ENCODE assay signal across 27 cellular contexts in genomic region chr20:4775322-4776078, GRCh38. TPM values are rescaled to one million over a fixed set of nuclear protein-coding genes. Genes with fewer than 3 reads are reported as not detected.
DNase-seq lines count a peak whose midpoint lies in the region; ATAC-seq, FAIRE-seq and TF ChIP-seq lines count a peak whose summit lies in the region.
"Had no signal": no experiment of that assay in that cellular context is flagged by ENCODE, and none has a peak within 500 bp of the region (broad histone marks: within the 10 kb centered on the region; RNA-seq: fewer than 3 reads in every experiment).

No MANE protein-coding gene starts in this region.

- H3K4me2 ChIP-seq in OCI-LY3 (ENCODE audit: low read length): peak overlapping the region; percentile 96

- H3K79me2 ChIP-seq in OCI-LY3 (ENCODE audit: low read length): no peaks in the 10 kb centered on the region

- no peak for TF ChIP-seq CTCF in HL-60 (IDR thresholded peaks at IDR 0.05; ENCODE audit: insufficient read depth, low read length)
- TF ChIP-seq CTCF in OCI-LY3 (IDR thresholded peaks at IDR 0.05; ENCODE audit: low read depth, low read length): no peak
- TF ChIP-seq CTCF in left lung (IDR thresholded peaks at IDR 0.05): no peak

- H3K36me3 ChIP-seq in OCI-LY3 (replicated peaks; ENCODE audit: low read depth, low read length) (peaks cover 27% of the 10 kb centered on the region), left lung (peaks cover 0 to 4% of the 10 kb centered on the region in 2 donors)
- H3K36me3 ChIP-seq: BE2C, ovary, transverse colon had no signal

- H4K20me1 ChIP-seq in OCI-LY3 (ENCODE audit: insufficient read depth, low read length): peaks cover 10% of the 10 kb centered on the region; the same call in 1 of the 2 replicates

- H3K9ac ChIP-seq in OCI-LY3 (ENCODE audit: low read length): peak overlapping the region; percentile 78

- intact Hi-C loops in left lung (cut with DNase I): no loop called here

- peaks cover 27% of the 10 kb centered on the region for H3K9me3 ChIP-seq in OCI-LY3 (ENCODE audit: insufficient read depth, low read length)
- peaks cover 0 to 21% of the 10 kb centered on the region in 2 donors for H3K9me3 ChIP-seq in left lung
- H3K9me3 ChIP-seq: BE2C had no signal

- peak; percentile 43 for FAIRE-seq in A204.1 (lab: Jason Lieb, UNC)
- FAIRE-seq: GM18507, islet of Langerhans had no signal

- peak overlapping the region; percentile 66 for H3K27ac ChIP-seq in HL-60 (replicated peaks)
- H3K27ac ChIP-seq in OCI-LY3 (ENCODE audit: low read length): peak overlapping the region; percentile 28
- no peak overlapping the region for H3K27ac ChIP-seq in left lung
- H3K27ac ChIP-seq in substantia nigra (ENCODE audit: low read depth, low read length, poor library complexity, severe bottlenecking): no peak overlapping the region
- H3K27ac ChIP-seq: ovary, transverse colon had no signal

- ATAC-seq in left lung: peak; percentile 31
- ATAC-seq: natural killer cell treated with Interleukin-12 subunit alpha and Interleukin-12 subunit beta and Interleukin-15 and Interleukin-18, amount 100 ng/mL, for 72 hours; WTC11 had no signal

- peak overlapping the region; percentile 83 for H2AFZ ChIP-seq in OCI-LY3 (ENCODE audit: low read depth, low read length)

- H3K4me1 ChIP-seq in OCI-LY3 (ENCODE audit: low read length) (peaks cover 14% of the 10 kb centered on the region), left lung (peaks cover 0 to 16% of the 10 kb centered on the region in 2 donors)
- H3K4me1 ChIP-seq: BE2C, transverse colon had no signal

- H3K4me3 ChIP-seq in HL-60 (replicated peaks; ENCODE audit: insufficient read depth, low read length) (peak overlapping the region; percentile 43), OCI-LY3 (ENCODE audit: low read length) (peak overlapping the region; percentile 84), left lung (no peak overlapping the region)
- H3K4me3 ChIP-seq: ovary, transverse colon had no signal

- peak in 1 of 2 experiments; percentile 71 for DNase-seq in HL-60 (ENCODE audit: low read depth in 1 of 2, low spot score in 1 of 2)
- no peak for DNase-seq in left lung
- DNase-seq in substantia nigra (lab: John Stamatoyannopoulos, UW): no peak
- no peak for DNase-seq in SW480 (ENCODE audit: low spot score)
- DNase-seq in GM19240 (ENCODE audit: insufficient read length, low spot score): no peak
- no peak for DNase-seq in GM03348 (ENCODE audit: low spot score)
- DNase-seq: ACHN; activated CD4-positive, alpha-beta T cell treated with anti-CD3 and anti-CD28 coated beads, Interleukin-2, amount 10 ng/mL, durations not matched to agents 7 days and 5 days; activated gamma-delta T cell treated with Interleukin-2 at 50 U/mL for 16 hours; activated T-cell treated with anti-CD3 and anti-CD28 coated beads, Interleukin-2, amount 50 U/mL, for 24 hours; BE2C; central memory CD4-positive, alpha-beta T cell; DMS79; H9; NCI-H510A; ovary; retina; stimulated activated CD4-positive, alpha-beta T cell treated with anti-CD3 and anti-CD28 coated beads, Interleukin-2, amount 100 ng/mL, for 24 hours; transverse colon had no signal

- H3K27me3 ChIP-seq in HL-60 (ENCODE audit: insufficient read depth, poor library complexity, severe bottlenecking): no peaks in the 10 kb centered on the region
- H3K27me3 ChIP-seq in OCI-LY3 (ENCODE audit: low read depth, low read length): no peaks in the 10 kb centered on the region; the same call in 1 of the 2 replicates
- H3K27me3 ChIP-seq in left lung: no peaks in the 10 kb centered on the region
- H3K27me3 ChIP-seq: BE2C, ovary, transverse colon had no signal

RNA-seq across cellular contexts. Expression of gene RASSF2, which starts 47.9 kb away (rescaled TPM):
- total RNA-seq in left lung: 10 to 100 TPM; 38.7 to 71.5 TPM

RNA-seq across cellular contexts. Expression of gene PRND, which starts 53.8 kb away (rescaled TPM):
- total RNA-seq in left lung: not detected
- total RNA-seq: activated CD4-positive, alpha-beta T cell treated with anti-CD3 and anti-CD28 coated beads, Interleukin-2, amount 10 ng/mL, durations not matched to agents 7 days and 5 days; fibroblast of lung; M059J; natural killer cell treated with Interleukin-12 subunit alpha and Interleukin-12 subunit beta and Interleukin-15 and Interleukin-18, amount 100 ng/mL, for 72 hours; transverse colon had no signal

Comparison
In these comparisons a context has a peak if more than half of its experiments do, and no peak if none do; other contexts are left out.
1. H3K27ac ChIP-seq: peak in HL-60 (single experiment) and OCI-LY3 (single experiment); none in left lung (0 of 2) and substantia nigra (single experiment).
2. H3K4me3 ChIP-seq: peak in HL-60 (single experiment) and OCI-LY3 (single experiment); none in left lung (0 of 2).